Comparison of ENCODE assay signal across 1 cellular context in genomic region chr5:173163219-173163618, GRCh38.
TF ChIP-seq lines count a peak whose summit lies in the region.

No MANE protein-coding gene starts in this region.

TF ChIP-seq in H1, 55 proteins besides CTCF, POLR2A, EP300 and RAD21 (continued from another document):
- no peak for TF ChIP-seq SIN3A (conservative IDR thresholded peaks at IDR 0.05 in 1 of 2, IDR thresholded peaks at IDR 0.05 in 1 of 2; ENCODE audit: low read depth in 1 of 2, low read length in 2 of 2)
- no peak for TF ChIP-seq CBX8 (IDR thresholded peaks at IDR 0.05; ENCODE audit: borderline replicate concordance, low read depth, low read length)
- no peak for TF ChIP-seq ATF3 (IDR thresholded peaks at IDR 0.05; ENCODE audit: insufficient read depth, low read depth, low read length)
- TF ChIP-seq RFX5 (IDR thresholded peaks at IDR 0.05; ENCODE audit: borderline replicate concordance, low read depth, low read length): no peak
- no peak for TF ChIP-seq HDAC6 (IDR thresholded peaks at IDR 0.05; ENCODE audit: low read depth, low read length)
- no peak for TF ChIP-seq SIRT6 (IDR thresholded peaks at IDR 0.05; ENCODE audit: low read length)
- no peak for TF ChIP-seq NANOG (IDR thresholded peaks at IDR 0.05; ENCODE audit: insufficient read depth, low read depth, low read length, poor library complexity, severe bottlenecking)
- no peak for TF ChIP-seq YY1 (IDR thresholded peaks at IDR 0.05; ENCODE audit: low read depth, low read length)
- TF ChIP-seq BRCA1 (IDR thresholded peaks at IDR 0.05; ENCODE audit: low read depth, low read length): no peak
- TF ChIP-seq USF2 (IDR thresholded peaks at IDR 0.05; ENCODE audit: low read length): no peak
